Comparison of ENCODE assay signal across 11 cellular contexts in the genomic region with DNA sequence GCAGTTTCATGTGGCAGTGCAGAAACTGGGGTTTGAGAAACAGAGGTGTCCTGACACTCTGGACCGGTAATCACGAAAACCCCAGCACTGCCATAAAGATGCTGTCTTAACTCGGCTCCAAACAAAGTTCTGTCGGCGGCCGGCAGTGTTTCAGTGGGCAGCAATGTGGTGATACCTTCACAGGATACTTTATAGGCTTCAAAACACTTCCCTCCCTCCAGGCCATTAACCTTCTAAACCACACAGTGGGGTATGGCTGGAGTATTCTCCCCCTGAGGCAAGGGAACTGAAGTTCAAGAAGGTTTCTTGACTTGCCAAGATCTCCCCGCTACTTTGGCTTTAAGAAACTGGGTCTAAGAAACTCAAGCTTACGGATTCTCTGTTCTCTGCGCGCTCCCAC. TPM values are rescaled to one million over a fixed set of nuclear protein-coding genes. Genes with fewer than 3 reads are reported as not detected.
DNase-seq lines count a peak whose midpoint lies in the region; FAIRE-seq and TF ChIP-seq lines count a peak whose summit lies in the region.
"Had no signal": no experiment of that assay in that cellular context is flagged by ENCODE, and none has a peak within 500 bp of the region (broad histone marks: within the 10 kb centered on the region; RNA-seq: fewer than 3 reads in every experiment).

No MANE protein-coding gene starts in this region.

- TF ChIP-seq CTCF in GM12865 (IDR thresholded peaks at IDR 0.05; ENCODE audit: insufficient read depth, low read depth, low read length, missing control alignments) (no peak), endothelial cell (IDR thresholded peaks at IDR 0.05; ENCODE audit: unreplicated experiment) (no peak), progenitor cell of endocrine pancreas (IDR thresholded peaks at IDR 0.05; ENCODE audit: unreplicated experiment) (no peak)

- no peaks in the 10 kb centered on the region for H3K36me3 Mint-ChIP-seq in endothelial cell (ENCODE audit: low read depth, unreplicated experiment)
- H3K36me3 Mint-ChIP-seq in progenitor cell of endocrine pancreas (ENCODE audit: insufficient read depth) = no peaks in the 10 kb centered on the region

- H3K4me3 Mint-ChIP-seq in endothelial cell (ENCODE audit: unreplicated experiment) (peak overlapping the region; percentile 9), progenitor cell of endocrine pancreas (ENCODE audit: low read depth) (peak overlapping the region; percentile 75)

- DNase-seq in GM12865 (ENCODE audit: low read depth) (peak; percentile 57), M059J (ENCODE audit: low read depth) (peak; percentile 34), endothelial cell (ENCODE audit: low spot score) (no peak), progenitor cell of endocrine pancreas (ENCODE audit: low spot score, unreplicated experiment) (no peak), RCC 7860 (ENCODE audit: low spot score) (no peak), NCI-H1694 treated with DMSO at 0.1 percent for 48 hours (lab: John Stamatoyannopoulos, UW) (no peak), H4 (ENCODE audit: low spot score) (no peak)
- DNase-seq in central memory CD4-positive, alpha-beta T cell = no peak
- DNase-seq: NCI-H187 treated with DMSO at 0.1 percent for 48 hours, T-helper 9 cell had no signal

- peaks cover 15% of the 10 kb centered on the region for H3K4me1 Mint-ChIP-seq in endothelial cell (ENCODE audit: unreplicated experiment)
- H3K4me1 Mint-ChIP-seq in progenitor cell of endocrine pancreas (ENCODE audit: low read depth) = peaks cover 12% of the 10 kb centered on the region

- H3K9me3 Mint-ChIP-seq in endothelial cell (ENCODE audit: unreplicated experiment) (no peaks in the 10 kb centered on the region), progenitor cell of endocrine pancreas (ENCODE audit: low read depth) (no peaks in the 10 kb centered on the region)

- peak overlapping the region; percentile 57 for H3K4me3 ChIP-seq in GM12865 (ENCODE audit: low read depth, low read length)

- H3K27ac Mint-ChIP-seq in endothelial cell (ENCODE audit: unreplicated experiment) = no peak overlapping the region
- no peak overlapping the region for H3K27ac Mint-ChIP-seq in progenitor cell of endocrine pancreas

- H3K27me3 Mint-ChIP-seq in endothelial cell (ENCODE audit: unreplicated experiment) (peaks cover 14% of the 10 kb centered on the region), progenitor cell of endocrine pancreas (peaks cover 71% of the 10 kb centered on the region)

- FAIRE-seq in RCC 7860 (lab: Jason Lieb, UNC) = no peak

RNA-seq across cellular contexts. Expression of gene RUBCNL, which starts 1.1 kb away (rescaled TPM):
- 0.22 and 0.54 TPM in 2 replicates for total RNA-seq in M059J (2014; rRNA removed; shearing (Covaris generic))
- total RNA-seq in endothelial cell (ENCODE audit: unreplicated experiment) = 0.31 TPM
- 1.4 and 2.1 TPM in 2 replicates for total RNA-seq in progenitor cell of endocrine pancreas
- total RNA-seq in H4 (2014; rRNA removed; shearing (Covaris generic)) = 0.21 TPM in 1 of 2 replicates, not detected in the other
- total RNA-seq: Daoy had no signal

Comparison
In these comparisons a context has a peak if more than half of its experiments do, and no peak if none do; other contexts are left out.
1. DNase-seq: peak in GM12865 (single experiment) and M059J (single experiment); none in endothelial cell (single experiment), progenitor cell of endocrine pancreas (single experiment), RCC 7860 (single experiment), NCI-H1694 treated with DMSO at 0.1 percent for 48 hours (single experiment), H4 (single experiment) and central memory CD4-positive, alpha-beta T cell (single experiment).